Comparison of ENCODE assay signal across 33 cellular contexts in genomic region chr3:140014831-140015495, GRCh38.
"Had no signal": no experiment of that assay in that cellular context is flagged by ENCODE, and none has a peak within 500 bp of the region (broad histone marks: within the 10 kb centered on the region; RNA-seq: fewer than 3 reads in every experiment).

No MANE protein-coding gene starts in this region.

- H3K4me1 ChIP-seq: adrenal gland, body of pancreas, colonic mucosa, foreskin keratinocyte, gastrocnemius medialis, heart left ventricle had no signal

- H3K27me3 ChIP-seq: adrenal gland, body of pancreas, cardiac muscle cell, colonic mucosa, foreskin keratinocyte, gastrocnemius medialis, heart left ventricle had no signal

- H3K9me3 Mint-ChIP-seq: activated B cell treated with CpG ODN at 0.5 μM for 24 hours; activated CD4-positive, alpha-beta memory T cell treated with anti-CD3 and anti-CD28 coated beads for 36 hours; activated naive CD4-positive, alpha-beta T cell treated with anti-CD3 and anti-CD28 coated beads for 36 hours; activated naive CD4-positive, alpha-beta T cell treated with anti-CD3 and anti-CD28 coated beads, Interleukin-2, amount 50 U/mL, for 24 hours; activated naive CD8-positive, alpha-beta T cell treated with anti-CD3 and anti-CD28 coated beads for 36 hours; activated naive CD8-positive, alpha-beta T cell treated with anti-CD3 and anti-CD28 coated beads, Interleukin-2, amount 50 U/mL, for 24 hours; activated T-helper 1 cell treated with anti-CD3 and anti-CD28 coated beads, Interleukin-12 subunit alpha, Interleukin-12 subunit beta, Interleukin-2, Interleukin-4 antibody, amounts not matched to agents 30 ng/mL and 10 ng/mL and 1 ng/mL, durations not matched to agents 14 hours and 24 hours and 36 hours; activated T-helper 2 cell treated with anti-CD3 and anti-CD28 coated beads, Interferon-gamma antibody, Interleukin-2, Interleukin-4, amounts not matched to agents 10 μg/mL and 5 μg/mL and 100 μg/mL, durations not matched to agents 14 hours and 24 hours and 36 hours; endodermal cell; T-helper 2 cell treated with Interferon-gamma antibody and Interleukin-4, amounts not matched to agents 5 μg/mL and 100 μg/mL, for 36 hours had no signal

- H3K4me1 Mint-ChIP-seq: activated B cell treated with CpG ODN at 0.5 μM for 24 hours; activated CD8-positive, alpha-beta memory T cell treated with anti-CD3 and anti-CD28 coated beads, Interleukin-2, amount 10 ng/mL, durations not matched to agents 7 days and 5 days; activated naive CD4-positive, alpha-beta T cell treated with anti-CD3 and anti-CD28 coated beads, Interleukin-2, amount 50 U/mL, for 24 hours; activated naive CD8-positive, alpha-beta T cell treated with anti-CD3 and anti-CD28 coated beads for 36 hours; activated naive CD8-positive, alpha-beta T cell treated with anti-CD3 and anti-CD28 coated beads, Interleukin-2, amount 50 U/mL, for 24 hours; T-helper 17 cell had no signal

- DNase-seq: activated B cell treated with CpG ODN at 0.5 μM for 24 hours; activated CD4-positive, alpha-beta memory T cell treated with anti-CD3 and anti-CD28 coated beads for 36 hours; activated CD4-positive, alpha-beta T cell treated with anti-CD3 and anti-CD28 coated beads for 48 hours; activated CD4-positive, alpha-beta T cell treated with anti-CD3 and anti-CD28 coated beads, Interleukin-2, amount 50 U/mL, for 1 hour; activated CD8-positive, alpha-beta memory T cell treated with anti-CD3 and anti-CD28 coated beads, Interleukin-2, amount 10 ng/mL, durations not matched to agents 7 days and 5 days; activated CD8-positive, alpha-beta memory T cell treated with anti-CD3 and anti-CD28 coated beads, Interleukin-2, amount 50 U/mL, for 4 hours; activated CD8-positive, alpha-beta T cell treated with anti-CD3 and anti-CD28 coated beads, Interleukin-2, amount 10 ng/mL, durations not matched to agents 7 days and 5 days; activated effector memory CD4-positive, alpha-beta T cell treated with anti-CD3 and anti-CD28 coated beads, Interleukin-2, amount 50 U/mL, for 16 hours; activated naive CD4-positive, alpha-beta T cell treated with anti-CD3 and anti-CD28 coated beads for 36 hours; activated naive CD8-positive, alpha-beta T cell treated with anti-CD3 and anti-CD28 coated beads for 36 hours; activated naive CD8-positive, alpha-beta T cell treated with anti-CD3 and anti-CD28 coated beads, Interleukin-2, amount 50 U/mL, for 24 hours; activated T-cell treated with anti-CD3 and anti-CD28 coated beads, Interleukin-2, amount 50 U/mL, for 1 hour; activated T-cell treated with anti-CD3 and anti-CD28 coated beads, Interleukin-2, amount 50 U/mL, for 48 hours; adrenal gland; amygdala; aorta; body of pancreas; central memory CD4-positive, alpha-beta T cell; cerebellar nuclear complex; colonic mucosa; effector memory CD4-positive, alpha-beta T cell; endodermal cell; foreskin keratinocyte; gastrocnemius medialis; glutamatergic neuron; heart left ventricle; T-helper 1 cell; T-helper 17 cell had no signal

- H3K27ac Mint-ChIP-seq: activated B cell treated with CpG ODN at 0.5 μM for 24 hours; activated CD4-positive, alpha-beta memory T cell treated with anti-CD3 and anti-CD28 coated beads for 36 hours; activated CD8-positive, alpha-beta memory T cell treated with anti-CD3 and anti-CD28 coated beads, Interleukin-2, amount 10 ng/mL, durations not matched to agents 7 days and 5 days; activated CD8-positive, alpha-beta T cell treated with anti-CD3 and anti-CD28 coated beads, Interleukin-2, amount 10 ng/mL, durations not matched to agents 7 days and 5 days; activated naive CD4-positive, alpha-beta T cell treated with anti-CD3 and anti-CD28 coated beads for 36 hours; activated naive CD4-positive, alpha-beta T cell treated with anti-CD3 and anti-CD28 coated beads, Interleukin-2, amount 50 U/mL, for 24 hours; activated naive CD8-positive, alpha-beta T cell treated with anti-CD3 and anti-CD28 coated beads for 36 hours; activated naive CD8-positive, alpha-beta T cell treated with anti-CD3 and anti-CD28 coated beads, Interleukin-2, amount 50 U/mL, for 24 hours; activated T-helper 1 cell treated with anti-CD3 and anti-CD28 coated beads, Interleukin-12 subunit alpha, Interleukin-12 subunit beta, Interleukin-2, Interleukin-4 antibody, amounts not matched to agents 30 ng/mL and 10 ng/mL and 1 ng/mL, durations not matched to agents 14 hours and 24 hours and 36 hours; activated T-helper 2 cell treated with anti-CD3 and anti-CD28 coated beads, Interferon-gamma antibody, Interleukin-2, Interleukin-4, amounts not matched to agents 10 μg/mL and 5 μg/mL and 100 μg/mL, durations not matched to agents 14 hours and 24 hours and 36 hours; endodermal cell; T-helper 17 cell; T-helper 2 cell treated with Interferon-gamma antibody and Interleukin-4, amounts not matched to agents 5 μg/mL and 100 μg/mL, for 36 hours had no signal

- H3K27me3 Mint-ChIP-seq: activated CD4-positive, alpha-beta memory T cell treated with anti-CD3 and anti-CD28 coated beads for 36 hours; activated CD8-positive, alpha-beta memory T cell treated with anti-CD3 and anti-CD28 coated beads, Interleukin-2, amount 10 ng/mL, durations not matched to agents 7 days and 5 days; activated naive CD8-positive, alpha-beta T cell treated with anti-CD3 and anti-CD28 coated beads for 36 hours had no signal

- H3K4me3 Mint-ChIP-seq: activated B cell treated with CpG ODN at 0.5 μM for 24 hours; activated CD4-positive, alpha-beta memory T cell treated with anti-CD3 and anti-CD28 coated beads for 36 hours; activated CD8-positive, alpha-beta memory T cell treated with anti-CD3 and anti-CD28 coated beads, Interleukin-2, amount 10 ng/mL, durations not matched to agents 7 days and 5 days; activated CD8-positive, alpha-beta T cell treated with anti-CD3 and anti-CD28 coated beads, Interleukin-2, amount 10 ng/mL, durations not matched to agents 7 days and 5 days; activated naive CD4-positive, alpha-beta T cell treated with anti-CD3 and anti-CD28 coated beads for 36 hours; activated naive CD4-positive, alpha-beta T cell treated with anti-CD3 and anti-CD28 coated beads, Interleukin-2, amount 50 U/mL, for 24 hours; activated naive CD8-positive, alpha-beta T cell treated with anti-CD3 and anti-CD28 coated beads for 36 hours; activated naive CD8-positive, alpha-beta T cell treated with anti-CD3 and anti-CD28 coated beads, Interleukin-2, amount 50 U/mL, for 24 hours; activated T-helper 1 cell treated with anti-CD3 and anti-CD28 coated beads, Interleukin-12 subunit alpha, Interleukin-12 subunit beta, Interleukin-2, Interleukin-4 antibody, amounts not matched to agents 30 ng/mL and 10 ng/mL and 1 ng/mL, durations not matched to agents 14 hours and 24 hours and 36 hours; endodermal cell; T-helper 17 cell; T-helper 2 cell treated with Interferon-gamma antibody and Interleukin-4, amounts not matched to agents 5 μg/mL and 100 μg/mL, for 36 hours had no signal

- H3K36me3 ChIP-seq: adrenal gland, cardiac muscle cell, colonic mucosa, gastrocnemius medialis, heart left ventricle had no signal

- H3K9me3 ChIP-seq: adrenal gland, body of pancreas, colonic mucosa, gastrocnemius medialis, heart left ventricle had no signal

- H3K36me3 Mint-ChIP-seq: activated CD4-positive, alpha-beta memory T cell treated with anti-CD3 and anti-CD28 coated beads for 36 hours; activated CD8-positive, alpha-beta memory T cell treated with anti-CD3 and anti-CD28 coated beads, Interleukin-2, amount 10 ng/mL, durations not matched to agents 7 days and 5 days; activated naive CD4-positive, alpha-beta T cell treated with anti-CD3 and anti-CD28 coated beads, Interleukin-2, amount 50 U/mL, for 24 hours; activated naive CD8-positive, alpha-beta T cell treated with anti-CD3 and anti-CD28 coated beads for 36 hours had no signal

- H3K4me3 ChIP-seq: adrenal gland, body of pancreas, cardiac muscle cell, colonic mucosa, gastrocnemius medialis, heart left ventricle had no signal

- H3K27ac ChIP-seq: adrenal gland, body of pancreas, cardiac muscle cell, colonic mucosa, foreskin keratinocyte, gastrocnemius medialis, heart left ventricle had no signal
